8 cellular contexts compared by ENCODE assay signal in the genomic region with DNA sequence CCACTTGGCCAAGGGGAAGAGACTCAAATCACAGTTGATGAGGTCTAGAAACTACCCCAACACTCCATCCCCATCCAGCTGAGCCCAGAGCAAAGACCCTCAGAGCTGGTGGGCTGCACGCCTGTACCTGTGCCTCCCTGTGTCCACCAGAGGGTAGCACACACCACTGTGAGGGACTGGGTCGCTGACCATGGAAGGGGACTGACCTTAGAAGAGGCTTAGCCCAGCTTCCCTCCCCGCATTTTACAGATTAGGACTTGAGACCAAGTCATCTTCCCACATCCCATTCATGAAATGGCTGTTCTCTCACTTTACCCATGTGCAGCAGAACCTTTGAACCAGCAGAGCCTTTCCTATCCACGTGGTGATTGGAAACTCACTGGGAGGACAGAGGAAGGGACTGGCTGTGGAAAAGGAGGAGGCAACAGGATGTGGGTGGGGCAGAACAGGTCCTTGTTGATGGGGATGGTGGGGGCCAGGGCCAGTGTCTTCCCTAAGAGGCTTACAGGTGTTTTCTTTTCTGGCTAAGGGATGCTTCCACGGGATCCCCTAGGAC. TPM values are rescaled to one million over a fixed set of nuclear protein-coding genes. Genes with fewer than 3 reads are reported as not detected.
DNase-seq lines count a peak whose midpoint lies in the region; ATAC-seq and TF ChIP-seq lines count a peak whose summit lies in the region.

No MANE protein-coding gene starts in this region.

- peaks cover 21% of the 10 kb centered on the region for H3K4me1 Mint-ChIP-seq in activated T-cell treated with anti-CD3 and anti-CD28 coated beads, Interleukin-2, amount 50 U/mL, for 24 hours (ENCODE audit: low read depth)

- no peak overlapping the region for H3K4me3 Mint-ChIP-seq in activated T-cell treated with anti-CD3 and anti-CD28 coated beads, Interleukin-2, amount 50 U/mL, for 24 hours

- peak in 1 of 3 donors; percentile 24 for TF ChIP-seq CTCF in omental fat pad (IDR thresholded peaks at IDR 0.05)

- no peaks in the 10 kb centered on the region for H3K9me3 Mint-ChIP-seq in activated T-cell treated with anti-CD3 and anti-CD28 coated beads, Interleukin-2, amount 50 U/mL, for 24 hours

- peak; percentile 59 for DNase-seq in Daoy (ENCODE audit: low read depth)
- DNase-seq in LHCN-M2 (ENCODE audit: low read depth): peak; percentile 51
- DNase-seq in dermis microvascular lymphatic vessel endothelial cell (ENCODE audit: low read depth in 2 of 2): peak; percentile 16 to 60
- no peak for DNase-seq in omental fat pad (ENCODE audit: low spot score)
- no peak for DNase-seq in KG1 (lab: John Stamatoyannopoulos, UW)
- DNase-seq in activated CD4-positive, CD25-positive, alpha-beta regulatory T cell (lab: John Stamatoyannopoulos, UW): no peak
- no peak for DNase-seq in activated T-cell treated with anti-CD3 and anti-CD28 coated beads, Interleukin-2, amount 50 U/mL, for 24 hours

- peaks cover 31% of the 10 kb centered on the region for H3K27me3 Mint-ChIP-seq in activated T-cell treated with anti-CD3 and anti-CD28 coated beads, Interleukin-2, amount 50 U/mL, for 24 hours

- ATAC-seq in omental fat pad (ENCODE audit: low FRiP score) (peak; percentile 17), HG03565 (IDR thresholded peaks at IDR 0.05; ENCODE audit: unreplicated experiment) (no peak)

- no peak overlapping the region for H3K27ac Mint-ChIP-seq in activated T-cell treated with anti-CD3 and anti-CD28 coated beads, Interleukin-2, amount 50 U/mL, for 24 hours

- H3K36me3 Mint-ChIP-seq in activated T-cell treated with anti-CD3 and anti-CD28 coated beads, Interleukin-2, amount 50 U/mL, for 24 hours (ENCODE audit: low read depth): no peaks in the 10 kb centered on the region

RNA-seq across cellular contexts. Expression of gene CPXM1, which starts 44.3 kb away (rescaled TPM):
- total RNA-seq in Daoy (2014; rRNA removed; shearing (Covaris generic)): 2.0 and 2.7 TPM in 2 replicates
- total RNA-seq in LHCN-M2 (2014; rRNA removed) (not detected in 2 replicates), dermis microvascular lymphatic vessel endothelial cell (0.13 and 0.63 TPM in 2 replicates), omental fat pad (10 to 100 TPM; 22.1 to 74.1 (median 32.3) TPM)
- not detected for polyA plus RNA-seq in LHCN-M2 (2012)

RNA-seq across cellular contexts. Expression of gene C20orf141, which starts 58.7 kb away (rescaled TPM):
- total RNA-seq in Daoy (2014; rRNA removed; shearing (Covaris generic)): not detected in 2 replicates
- total RNA-seq in LHCN-M2 (2014; rRNA removed) (not detected in 2 replicates), dermis microvascular lymphatic vessel endothelial cell (not detected in 2 replicates), omental fat pad (1 to 10 TPM in 2 of 4 donors, not detected in 2; 1.2 to 1.4 TPM)
- not detected for polyA plus RNA-seq in LHCN-M2 (2012)

Comparison
In these comparisons a context has a peak if more than half of its experiments do, and no peak if none do; other contexts are left out.
1. DNase-seq: peak in Daoy (single experiment), LHCN-M2 (single experiment) and dermis microvascular lymphatic vessel endothelial cell (2 of 2); none in omental fat pad (single experiment), KG1 (single experiment), activated CD4-positive, CD25-positive, alpha-beta regulatory T cell (0 of 4) and activated T-cell treated with anti-CD3 and anti-CD28 coated beads, Interleukin-2, amount 50 U/mL, for 24 hours (single experiment).